ENCODE assay signal across 2 cellular contexts in genomic region chr2:158826965-158827364, GRCh38.
A peak's percentile ranks its signal among the peaks of the same experiment; 100 is the strongest.
TF ChIP-seq lines count a peak whose summit lies in the region.

No MANE protein-coding gene starts in this region.

TF ChIP-seq in GM23338, 12 proteins besides CTCF, POLR2A, EP300 and RAD21 (continued from another document):
- no peak for TF ChIP-seq POLR2AphosphoS5 (IDR thresholded peaks at IDR 0.05; ENCODE audit: low read depth)
- no peak for TF ChIP-seq ZNF462 (CRISPR knock-in tag; IDR thresholded peaks at IDR 0.05)
- no peak for TF ChIP-seq ETS1 (IDR thresholded peaks at IDR 0.05)
- no peak for TF ChIP-seq JUNB (IDR thresholded peaks at IDR 0.05; ENCODE audit: unreplicated experiment)
- TF ChIP-seq CREB1 (CRISPR knock-in tag; IDR thresholded peaks at IDR 0.05; ENCODE audit: low read depth) = no peak
- TF ChIP-seq NANOG (IDR thresholded peaks at IDR 0.05; ENCODE audit: borderline replicate concordance) = no peak
- no peak for TF ChIP-seq ZNF331 (CRISPR knock-in tag; IDR thresholded peaks at IDR 0.05; ENCODE audit: low read depth)

TF ChIP-seq in K562, 482 proteins besides CTCF, POLR2A, EP300 and RAD21 (continued from another document):
- TF ChIP-seq ATF3 (IDR thresholded peaks at IDR 0.05) (peak; percentile 54; the same call in 1 of the 2 replicates), ATF3 (CRISPR knock-in tag; conservative IDR thresholded peaks at IDR 0.05) (no peak), CEBPB (tag; IDR thresholded peaks at IDR 0.05) (peak; percentile 59), CEBPG (CRISPR knock-in tag; IDR thresholded peaks at IDR 0.05) (no peak), CEBPG (tag; conservative IDR thresholded peaks at IDR 0.05 in 1 of 2, IDR thresholded peaks at IDR 0.05 in 1 of 2) (peak; percentile 49 to 77; a peak in 3 of 4 replicates), SNIP1 (IDR thresholded peaks at IDR 0.05; ENCODE audit: low read depth) (no peak), ZNF57 (CRISPR knock-in tag; IDR thresholded peaks at IDR 0.05) (no peak), SP2 (IDR thresholded peaks at IDR 0.05; ENCODE audit: extremely low read depth, low read depth, low read length, poor library complexity, severe bottlenecking) (no peak), ZNF23 (CRISPR knock-in tag; IDR thresholded peaks at IDR 0.05) (no peak), KHSRP (IDR thresholded peaks at IDR 0.05) (no peak), THRA (IDR thresholded peaks at IDR 0.05) (no peak)
TF ChIP-seq in K562: peak in this region for 3.
